ENCODE assay signal across 8 cellular contexts in genomic region chr1:110944806-110945205, GRCh38.
"Had no signal": no experiment of that assay in that cellular context is flagged by ENCODE, and none has a peak within 500 bp of the region (broad histone marks: within the 10 kb centered on the region; RNA-seq: fewer than 3 reads in every experiment).

No MANE protein-coding gene starts in this region.

- DNase-seq: GDM1, GF-D8 had no signal

- ATAC-seq: GM12878 had no signal

- H3K4me3 ChIP-seq: GM12878 had no signal

- FAIRE-seq: G401.6, GM12878, GM12891, GM12892, GM18507, GM19239 had no signal
